Comparison of ENCODE assay signal across 1 cellular context in genomic region chr6:149154137-149154900, GRCh38.
TF ChIP-seq lines count a peak whose summit lies in the region.

No MANE protein-coding gene starts in this region.

TF ChIP-seq in H1, 55 proteins besides CTCF, POLR2A, EP300 and RAD21 (continued from another document):
- no peak for TF ChIP-seq RXRA (IDR thresholded peaks at IDR 0.05; ENCODE audit: insufficient read depth, low read depth, low read length)
- TF ChIP-seq TAF7 (optimal IDR thresholded peaks at IDR 0.05; ENCODE audit: borderline replicate concordance, low read depth, low read length) = no peak
- no peak for TF ChIP-seq SIX5 (IDR thresholded peaks at IDR 0.05; ENCODE audit: low read depth, low read length)
- no peak for TF ChIP-seq NANOG (IDR thresholded peaks at IDR 0.05; ENCODE audit: insufficient read depth, low read depth, low read length, poor library complexity, severe bottlenecking)
- TF ChIP-seq SAP30 (IDR thresholded peaks at IDR 0.05; ENCODE audit: insufficient read depth, insufficient replicate concordance, low read length) = no peak
TF ChIP-seq in H1: peak in this region for 0.
